In genomic region chr12:51848843-51849735, GRCh38 we compare ENCODE assay signal across 10 cellular contexts. TPM values are rescaled to one million over a fixed set of nuclear protein-coding genes. Genes with fewer than 3 reads are reported as not detected.
DNase-seq lines count a peak whose midpoint lies in the region; ATAC-seq, FAIRE-seq and TF ChIP-seq lines count a peak whose summit lies in the region.
"Had no signal": no experiment of that assay in that cellular context is flagged by ENCODE, and none has a peak within 500 bp of the region (broad histone marks: within the 10 kb centered on the region; RNA-seq: fewer than 3 reads in every experiment).

No MANE protein-coding gene starts in this region.

- WGBS in SK-N-SH (ENCODE audit: low lambda C conversion rate): 59% methylated on average over 29 of the region's 57 CpGs
- WGBS in esophagus squamous epithelium, 2 donors: 38 to 58% methylated on average over 1 to 10 of the region's 57 CpGs

- TF ChIP-seq CTCF in SK-N-SH (IDR thresholded peaks at IDR 0.05) (no peak), esophagus squamous epithelium (IDR thresholded peaks at IDR 0.05) (no peak), nephron (IDR thresholded peaks at IDR 0.05; ENCODE audit: unreplicated experiment in 3 of 3) (peak in 2 of 3 experiments; percentile 12 to 32)

- no peak overlapping the region for H3K9ac ChIP-seq in SK-N-SH

- H3K4me1 Mint-ChIP-seq in nephron: peaks cover 56% of the 10 kb centered on the region

- no peak for TF ChIP-seq RAD21 in SK-N-SH (IDR thresholded peaks at IDR 0.05; ENCODE audit: low read length)

- CTCF ChIA-PET in SK-N-SH (lab: Yijun Ruan, JAX): interaction anchor here (1.1 to 6.0 kb wide), 6 partner anchors 16 to 28 kb away, joined by 3 to 25 read pairs (median 4); no protein-coding TSS in a partner anchor

- H3K27me3 ChIP-seq in SK-N-SH (ENCODE audit: insufficient read depth): peaks cover 7% of the 10 kb centered on the region; the same call in 1 of the 2 replicates
- H3K27me3 ChIP-seq in esophagus squamous epithelium: peaks cover 0 to 78% (median 23%) of the 10 kb centered on the region in 4 donors

- DNase-seq in SK-N-SH (peak; percentile 96), esophagus squamous epithelium (lab: John Stamatoyannopoulos, UW) (no peak), urothelium cell line (ENCODE audit: low spot score) (peak; percentile 49), mucosa of gallbladder (ENCODE audit: low spot score) (no peak)
- DNase-seq: NCI-H1417 treated with DMSO at 0.1 percent for 48 hours had no signal

- intact Hi-C loops in esophagus squamous epithelium (cut with DNase I): no loop called here

- H3K36me3 Mint-ChIP-seq in nephron (ENCODE audit: low read depth): peaks cover 3% of the 10 kb centered on the region

- H3K79me2 ChIP-seq in SK-N-SH (ENCODE audit: insufficient read depth): no peaks in the 10 kb centered on the region

- no peak for TF ChIP-seq POLR2A in esophagus squamous epithelium (IDR thresholded peaks at IDR 0.05)

- H3K4me1 ChIP-seq in SK-N-SH (ENCODE audit: control insufficient read depth in 1 of 2, insufficient read depth in 2 of 2, low read depth in 1 of 2, low read length in 1 of 2) (peaks cover 0 to 47% of the 10 kb centered on the region in 2 experiments; a peak in 2 of 4 replicates), esophagus squamous epithelium (peaks cover 12 to 46% (median 28%) of the 10 kb centered on the region in 3 donors)

- no peaks in the 10 kb centered on the region for H3K9me2 ChIP-seq in SK-N-SH

- no peak overlapping the region for H2AFZ ChIP-seq in SK-N-SH (ENCODE audit: low read depth)

- no peaks in the 10 kb centered on the region for H3K36me3 ChIP-seq in SK-N-SH (replicated peaks in 1 of 2; ENCODE audit: control insufficient read depth in 1 of 2, insufficient read depth in 2 of 2, low read length in 1 of 2)
- no peaks in the 10 kb centered on the region for H3K36me3 ChIP-seq in esophagus squamous epithelium

- H3K9me3 ChIP-seq in SK-N-SH: no peaks in the 10 kb centered on the region
- no peaks in the 10 kb centered on the region for H3K9me3 ChIP-seq in esophagus squamous epithelium

- H4K20me1 ChIP-seq in SK-N-SH (ENCODE audit: insufficient read depth): no peaks in the 10 kb centered on the region

- H3F3A ChIP-seq in SK-N-SH (replicated peaks; ENCODE audit: insufficient read depth): no peaks in the 10 kb centered on the region

- peak overlapping the region; percentile 71 to 83 (median 80) for H3K27ac Mint-ChIP-seq in nephron

- peaks cover 40% of the 10 kb centered on the region for H3K27me3 Mint-ChIP-seq in nephron (ENCODE audit: low read depth)

- no peak for ATAC-seq in SK-N-SH treated with all-trans-retinoic acid at 6 μM for 48 hours
- ATAC-seq in HG03097 (IDR thresholded peaks at IDR 0.05; ENCODE audit: low FRiP score, unreplicated experiment): no peak
- no peak for ATAC-seq in GM18858 (IDR thresholded peaks at IDR 0.05; ENCODE audit: unreplicated experiment)

- H3K4me3 Mint-ChIP-seq in nephron: peak overlapping the region; percentile 71 to 83 (median 78)

- no peak overlapping the region; a peak in 1 of 4 replicates for H3K4me3 ChIP-seq in SK-N-SH (ENCODE audit: low read depth in 2 of 2, low read length in 1 of 2)
- peak overlapping the region; percentile 16 to 67 (median 51) for H3K4me3 ChIP-seq in esophagus squamous epithelium

- no peaks in the 10 kb centered on the region for H3K9me3 Mint-ChIP-seq in nephron

- H3K4me2 ChIP-seq in SK-N-SH: no peak overlapping the region

- POLR2A ChIA-PET in SK-N-SH (lab: Yijun Ruan, JAX): interaction anchor here (0.6 kb wide), 1 partner anchor 220 kb away, joined by 3 read pairs; the partner anchor contains the start of gene ATG101

- TF ChIP-seq EP300 in SK-N-SH (IDR thresholded peaks at IDR 0.05; ENCODE audit: borderline replicate concordance in 1 of 2, low read depth in 1 of 2, low read length in 1 of 2): no peak

- no peak for FAIRE-seq in urothelium cell line (lab: Jason Lieb, UNC)
- FAIRE-seq: colon had no signal

- H3K27ac ChIP-seq in SK-N-SH (ENCODE audit: low read depth in 2 of 2, low read length in 1 of 2): no peak overlapping the region; a peak in 1 of 4 replicates
- H3K27ac ChIP-seq in esophagus squamous epithelium: peak overlapping the region; percentile 24 to 82 (median 74)

TF ChIP-seq in SK-N-SH, 30 proteins besides CTCF, POLR2A, EP300 and RAD21:
- TF ChIP-seq NRF1 (IDR thresholded peaks at IDR 0.05; ENCODE audit: low read depth, low read length) (no peak), FOSL2 (IDR thresholded peaks at IDR 0.05; ENCODE audit: borderline replicate concordance, low read depth) (no peak), FOXJ3 (CRISPR knock-in tag; IDR thresholded peaks at IDR 0.05) (no peak), JUND (IDR thresholded peaks at IDR 0.05) (no peak), FOXM1 (IDR thresholded peaks at IDR 0.05; ENCODE audit: low read depth) (no peak), GABPA (IDR thresholded peaks at IDR 0.05; ENCODE audit: low read depth) (no peak)

TF ChIP-seq in SK-N-SH treated with all-trans-retinoic acid at 6 μM for 48 hours, 23 proteins besides CTCF, POLR2A, EP300 and RAD21 (continues in another document):
- TF ChIP-seq RARB (CRISPR knock-in tag; IDR thresholded peaks at IDR 0.05) (no peak), TOX (CRISPR knock-in tag; IDR thresholded peaks at IDR 0.05; ENCODE audit: borderline replicate concordance) (no peak), POU6F1 (CRISPR knock-in tag; IDR thresholded peaks at IDR 0.05; ENCODE audit: borderline replicate concordance, low read depth) (no peak), CSDC2 (CRISPR knock-in tag; IDR thresholded peaks at IDR 0.05) (no peak), ZFP3 (CRISPR knock-in tag; IDR thresholded peaks at IDR 0.05) (no peak), ZNF565 (CRISPR knock-in tag; conservative IDR thresholded peaks at IDR 0.05; ENCODE audit: low read depth) (no peak), TSHZ2 (CRISPR knock-in tag; IDR thresholded peaks at IDR 0.05) (no peak), PPARA (CRISPR knock-in tag; IDR thresholded peaks at IDR 0.05; ENCODE audit: borderline replicate concordance) (no peak), ESRRG (CRISPR knock-in tag; IDR thresholded peaks at IDR 0.05) (no peak)

RNA-seq across cellular contexts. Expression of gene FIGNL2, which starts 0.6 kb away (rescaled TPM):
- polyA plus RNA-seq in SK-N-SH (2012; rRNA removed): 0.05 and 0.08 TPM in 2 replicates
- 0.03 and 0.05 TPM in 2 replicates for polyA plus RNA-seq in SK-N-SH (2012; cell fraction: cytosol; rRNA removed)
- polyA plus RNA-seq in SK-N-SH (2012; cell fraction: nucleus; rRNA removed): 0.46 and 0.58 TPM in 2 replicates
- total RNA-seq in esophagus squamous epithelium (under 1 TPM in 3 of 4 donors, not detected in 1; 0.18 to 0.38 (median 0.19) TPM), mucosa of gallbladder (0.75 TPM)

RNA-seq across cellular contexts. Expression of gene ANKRD33, which starts 38.8 kb away (rescaled TPM):
- polyA plus RNA-seq in SK-N-SH (2012; rRNA removed): not detected in 2 replicates
- not detected in 2 replicates for polyA plus RNA-seq in SK-N-SH (2012; cell fraction: cytosol; rRNA removed)
- 0.11 and 0.13 TPM in 2 replicates for polyA plus RNA-seq in SK-N-SH (2012; cell fraction: nucleus; rRNA removed)
- total RNA-seq in esophagus squamous epithelium (under 1 TPM in 1 of 4 donors, not detected in 3; 0.70 TPM), mucosa of gallbladder (not detected)

RNA-seq across cellular contexts. Expression of gene ACVRL1, which starts 58.2 kb away (rescaled TPM):
- 0.07 and 0.08 TPM in 2 replicates for polyA plus RNA-seq in SK-N-SH (2012; rRNA removed)
- 0.05 and 0.07 TPM in 2 replicates for polyA plus RNA-seq in SK-N-SH (2012; cell fraction: cytosol; rRNA removed)
- 0.11 and 0.54 TPM in 2 replicates for polyA plus RNA-seq in SK-N-SH (2012; cell fraction: nucleus; rRNA removed)
- 10 to 100 TPM in 3 of 4 donors, 1 to 10 TPM in 1; 2.0 to 71.3 (median 14.5) TPM for total RNA-seq in esophagus squamous epithelium
- total RNA-seq in mucosa of gallbladder: 37.1 TPM

Comparison
In these comparisons a context has a peak if more than half of its experiments do, and no peak if none do; other contexts are left out.
1. DNase-seq: peak in SK-N-SH (single experiment) and urothelium cell line (single experiment); none in esophagus squamous epithelium (single experiment) and mucosa of gallbladder (single experiment).
2. H3K27ac ChIP-seq: peak in esophagus squamous epithelium (4 of 4); none in SK-N-SH (0 of 2).
3. H3K4me3 ChIP-seq: peak in esophagus squamous epithelium (4 of 4); none in SK-N-SH (0 of 2).
4. CTCF ChIP-seq: peak in nephron (2 of 3); none in SK-N-SH (single experiment) and esophagus squamous epithelium (0 of 6).